In genomic region chr10:103618575-103619423, GRCh38 we compare ENCODE assay signal across 12 cellular contexts.
A peak's percentile ranks its signal among the peaks of the same experiment; 100 is the strongest.
DNase-seq lines count a peak whose midpoint lies in the region; ATAC-seq and TF ChIP-seq lines count a peak whose summit lies in the region.
"Had no signal": no experiment of that assay in that cellular context is flagged by ENCODE, and none has a peak within 500 bp of the region (broad histone marks: within the 10 kb centered on the region; RNA-seq: fewer than 3 reads in every experiment).

No MANE protein-coding gene starts in this region.

- peak overlapping the region; percentile 34 for H3K9ac ChIP-seq in smooth muscle cell (ENCODE audit: low read depth)

- H3K4me2 ChIP-seq in smooth muscle cell, result peak overlapping the region; percentile 74

- peaks cover 11% of the 10 kb centered on the region for H3F3A ChIP-seq in smooth muscle cell (ENCODE audit: low read depth)

- H3K27ac ChIP-seq in smooth muscle cell (ENCODE audit: low read depth), result peak overlapping the region; percentile 78
- H3K27ac ChIP-seq: brain microvascular endothelial cell had no signal

- peaks cover 3% of the 10 kb centered on the region for H4K20me1 ChIP-seq in smooth muscle cell (ENCODE audit: low read depth)

- H2AFZ ChIP-seq in smooth muscle cell (ENCODE audit: low read depth), result no peak overlapping the region

- WGBS in smooth muscle cell (ENCODE audit: low lambda C conversion rate), result 46% methylated on average over 19 of the region's 19 CpGs

- H3K36me3 Mint-ChIP-seq in osteocyte (ENCODE audit: unreplicated experiment), result peaks cover 11% of the 10 kb centered on the region

- DNase-seq in DMS 273 treated with DMSO at 0.1 percent for 48 hours (lab: John Stamatoyannopoulos, UW), result peak; percentile 70
- DNase-seq in astrocyte of the hippocampus (ENCODE audit: low read depth, low spot score), result peak; percentile 53
- DNase-seq in hippocampal formation (lab: John Stamatoyannopoulos, UW), result peak; percentile 51 to 58
- peak; percentile 60 for DNase-seq in smooth muscle cell (lab: John Stamatoyannopoulos, UW; ENCODE audit: unreplicated experiment)
- DNase-seq in osteocyte (ENCODE audit: extremely low spot score, unreplicated experiment), result no peak
- DNase-seq in activated CD8-positive, alpha-beta memory T cell treated with anti-CD3 and anti-CD28 coated beads, Interleukin-2, amount 50 U/mL, for 48 hours, result no peak
- DNase-seq in mesenteric fat pad (ENCODE audit: low spot score), result no peak
- DNase-seq: brain microvascular endothelial cell, NCI-H524 treated with DMSO at 0.1 percent for 48 hours, T-helper 9 cell had no signal

- H3K9me3 ChIP-seq in smooth muscle cell (replicated peaks; ENCODE audit: low read depth), result no peaks in the 10 kb centered on the region

- H3K9me3 Mint-ChIP-seq in osteocyte (ENCODE audit: unreplicated experiment), result no peaks in the 10 kb centered on the region

- H3K4me3 ChIP-seq in smooth muscle cell, result no peak overlapping the region

- H3K27ac Mint-ChIP-seq in osteocyte (ENCODE audit: unreplicated experiment), result no peak overlapping the region

- no peaks in the 10 kb centered on the region for H3K27me3 ChIP-seq in smooth muscle cell (ENCODE audit: low read depth)
- H3K27me3 ChIP-seq: brain microvascular endothelial cell had no signal

- H3K4me3 Mint-ChIP-seq in osteocyte (ENCODE audit: unreplicated experiment), result no peak overlapping the region

- TF ChIP-seq CTCF in smooth muscle cell (IDR thresholded peaks at IDR 0.05; ENCODE audit: borderline replicate concordance, insufficient read depth, poor library complexity, severe bottlenecking) (no peak), osteocyte (IDR thresholded peaks at IDR 0.05) (no peak)

- H3K4me1 ChIP-seq in smooth muscle cell (ENCODE audit: low read depth), result peaks cover 11% of the 10 kb centered on the region

- no peak for ATAC-seq in GM21367 (IDR thresholded peaks at IDR 0.05; ENCODE audit: unreplicated experiment)
- ATAC-seq: left colon had no signal

- H3K4me1 Mint-ChIP-seq in osteocyte (ENCODE audit: unreplicated experiment), result no peaks in the 10 kb centered on the region

- peaks cover 4% of the 10 kb centered on the region for H3K36me3 ChIP-seq in smooth muscle cell (ENCODE audit: low read depth)

- no peaks in the 10 kb centered on the region for H3K27me3 Mint-ChIP-seq in osteocyte (ENCODE audit: unreplicated experiment)

- no peaks in the 10 kb centered on the region for H3K79me2 ChIP-seq in smooth muscle cell (ENCODE audit: low read depth)

Comparison
In these comparisons a context has a peak if more than half of its experiments do, and no peak if none do; other contexts are left out.
1. DNase-seq: peak in DMS 273 treated with DMSO at 0.1 percent for 48 hours (single experiment), astrocyte of the hippocampus (single experiment), hippocampal formation (2 of 2) and smooth muscle cell (single experiment); none in osteocyte (single experiment), activated CD8-positive, alpha-beta memory T cell treated with anti-CD3 and anti-CD28 coated beads, Interleukin-2, amount 50 U/mL, for 48 hours (single experiment) and mesenteric fat pad (single experiment).